ENCODE assay signal across 12 cellular contexts in genomic region chrX:23662187-23662586, GRCh38. TPM values are rescaled to one million over a fixed set of nuclear protein-coding genes. Genes with fewer than 3 reads are reported as not detected.
DNase-seq lines count a peak whose midpoint lies in the region; ATAC-seq and TF ChIP-seq lines count a peak whose summit lies in the region.
"Had no signal": no experiment of that assay in that cellular context is flagged by ENCODE, and none has a peak within 500 bp of the region (broad histone marks: within the 10 kb centered on the region; RNA-seq: fewer than 3 reads in every experiment).

No MANE protein-coding gene starts in this region.

- TF ChIP-seq CTCF in MM.1S (IDR thresholded peaks at IDR 0.05; ENCODE audit: low read length), result no peak
- TF ChIP-seq CTCF in natural killer cell (IDR thresholded peaks at IDR 0.05), result no peak

- H3K4me2 ChIP-seq in MM.1S (ENCODE audit: low read depth, low read length), result no peak overlapping the region
- no peak overlapping the region for H3K4me2 ChIP-seq in GM23248 (ENCODE audit: unreplicated experiment)

- H3K4me1 ChIP-seq in MM.1S (ENCODE audit: low read length) (peaks cover 9% of the 10 kb centered on the region), GM23248 (ENCODE audit: insufficient read depth) (peaks cover 10% of the 10 kb centered on the region; the same call in 1 of the 2 replicates)

- H3K9me3 ChIP-seq in MM.1S (replicated peaks; ENCODE audit: insufficient read depth, low read length), result no peaks in the 10 kb centered on the region
- H3K9me3 ChIP-seq in GM23248 (ENCODE audit: low read depth), result no peaks in the 10 kb centered on the region
- H3K9me3 ChIP-seq: right atrium auricular region had no signal

- intact Hi-C loops in natural killer cell (cut with micrococcal nuclease), result loop anchor here (10.0 kb wide), 2 partner anchors 123 to 393 kb away; partner anchors contain the start of genes EIF2S3 and SAT1

- H3K4me1 Mint-ChIP-seq in natural killer cell, result peaks cover 17 to 20% of the 10 kb centered on the region in 2 donors

- H3K27me3 ChIP-seq in MM.1S (replicated peaks; ENCODE audit: insufficient read depth, low read length), result no peaks in the 10 kb centered on the region
- H3K27me3 ChIP-seq in GM23248 (replicated peaks; ENCODE audit: insufficient read depth), result no peaks in the 10 kb centered on the region
- H3K27me3 ChIP-seq: right atrium auricular region had no signal

- DNase-seq in activated CD4-positive, CD25-positive, alpha-beta regulatory T cell (lab: John Stamatoyannopoulos, UW), result no peak
- peak; percentile 38 for DNase-seq in MM.1S
- DNase-seq in natural killer cell, result no peak
- DNase-seq in GM23248, result no peak
- no peak for DNase-seq in NCI-H2029 treated with DMSO at 0.1 percent for 48 hours (lab: John Stamatoyannopoulos, UW)
- DNase-seq in HuH-7 (ENCODE audit: low spot score), result no peak
- DNase-seq: 8988T, GF-D8, NCI-H774 had no signal

- no peak overlapping the region for H3K9ac ChIP-seq in MM.1S (ENCODE audit: low read length)
- no peak overlapping the region for H3K9ac ChIP-seq in GM23248

- H3K9me2 ChIP-seq in MM.1S (replicated peaks; ENCODE audit: insufficient read depth, low read length) (no peaks in the 10 kb centered on the region), GM23248 (ENCODE audit: insufficient read depth) (no peaks in the 10 kb centered on the region)

- no peak overlapping the region for H2AFZ ChIP-seq in MM.1S (ENCODE audit: low read length)
- no peak overlapping the region for H2AFZ ChIP-seq in GM23248

- H3K4me3 ChIP-seq in MM.1S (ENCODE audit: low read length) (no peak overlapping the region), GM23248 (no peak overlapping the region)
- H3K4me3 ChIP-seq: right atrium auricular region had no signal

- peak overlapping the region; percentile 11 for H3K4me3 Mint-ChIP-seq in natural killer cell

- no peaks in the 10 kb centered on the region for H3K79me2 ChIP-seq in MM.1S (ENCODE audit: low read length)
- no peaks in the 10 kb centered on the region for H3K79me2 ChIP-seq in GM23248 (ENCODE audit: insufficient read depth)

- no peaks in the 10 kb centered on the region for H3K36me3 ChIP-seq in MM.1S (replicated peaks; ENCODE audit: insufficient read depth, low read length)
- H3K36me3 ChIP-seq in GM23248 (ENCODE audit: low read depth), result no peaks in the 10 kb centered on the region
- H3K36me3 ChIP-seq: right atrium auricular region had no signal

- ATAC-seq in activated CD4-positive, CD25-positive, alpha-beta regulatory T cell treated with anti-CD3 and anti-CD28 coated beads, Interleukin-2, amount 50 U/mL, for 24 hours, result peak; percentile 48 to 55
- peak; percentile 46 for ATAC-seq in GM21737 (IDR thresholded peaks at IDR 0.05; ENCODE audit: unreplicated experiment)
- ATAC-seq in natural killer cell, result peak; percentile 71 to 75 (median 73)

- in situ Hi-C loops in GM23248 (cut with MboI), result no loop called here

- H3K27ac Mint-ChIP-seq in natural killer cell, result peak overlapping the region; percentile 69 to 93

- no peaks in the 10 kb centered on the region for H3K9me3 Mint-ChIP-seq in natural killer cell

- H3K27ac ChIP-seq in MM.1S (ENCODE audit: low read length) (no peak overlapping the region), GM23248 (no peak overlapping the region)
- H3K27ac ChIP-seq: right atrium auricular region had no signal

- no peaks in the 10 kb centered on the region for H3K36me3 Mint-ChIP-seq in natural killer cell

- H3F3A ChIP-seq in MM.1S (ENCODE audit: insufficient read depth, low read length), result no peaks in the 10 kb centered on the region
- peaks cover 17% of the 10 kb centered on the region for H3F3A ChIP-seq in GM23248 (ENCODE audit: insufficient read depth)

- 97 to 100% methylated on average over 3 of the region's 3 CpGs for WGBS in GM23248 (ENCODE audit: low coverage in 1 of 2, low lambda C conversion rate in 2 of 2, missing lambda C conversion rate in 2 of 2), 2 experiments

- no peaks in the 10 kb centered on the region for H3K27me3 Mint-ChIP-seq in natural killer cell (ENCODE audit: low read depth in 2 of 2)

- H4K20me1 ChIP-seq in MM.1S (ENCODE audit: insufficient read depth, low read length) (no peaks in the 10 kb centered on the region), GM23248 (ENCODE audit: insufficient read depth) (no peaks in the 10 kb centered on the region)

RNA-seq across cellular contexts. Expression of gene PRDX4, which starts 5.1 kb away (rescaled TPM):
- total RNA-seq in natural killer cell, result 10 to 100 TPM in 1 of 3 donors, 1 to 10 TPM in 2; 6.8 to 13.5 (median 7.8) TPM
- total RNA-seq in GM23248 (2014; rRNA removed; shearing (Covaris generic)), result 447 and 571 TPM in 2 replicates
- polyA plus RNA-seq in GM23248 (2016; fragmentation: Nextera tagmentation; extraction: Ambion mirVana), result 679 and 696 TPM in 2 replicates

Comparison
In these comparisons a context has a peak if more than half of its experiments do, and no peak if none do; other contexts are left out.
1. RNA of gene PRDX4, which starts 5.1 kb away (total RNA-seq): 447 to 571 TPM in GM23248; 6.8 to 13.5 TPM in natural killer cell; every median in the first group is over 10 times any median in the second.
2. Peak in every context shown above with its lines, with median percentiles within 50 percentile points of each other: ATAC-seq.